8 cellular contexts compared by ENCODE assay signal in genomic region chr1:165143437-165144065, GRCh38.
DNase-seq lines count a peak whose midpoint lies in the region; ATAC-seq and TF ChIP-seq lines count a peak whose summit lies in the region.

No MANE protein-coding gene starts in this region.

- peaks cover 9% of the 10 kb centered on the region; the same call in 1 of the 2 replicates for H3K27me3 ChIP-seq in GM23338 (ENCODE audit: insufficient read depth)
- peaks cover 43% of the 10 kb centered on the region for H3K27me3 ChIP-seq in foreskin keratinocyte
- H3K27me3 ChIP-seq in upper lobe of right lung: peaks cover 10% of the 10 kb centered on the region

- intact Hi-C loops in CD14-positive monocyte (cut with micrococcal nuclease) (no loop called here), upper lobe of right lung (cut with DNase I) (no loop called here)

- no peaks in the 10 kb centered on the region for H4K20me1 ChIP-seq in GM23338 (replicated peaks; ENCODE audit: insufficient read depth)

- ATAC-seq in GM23338 (peak; percentile 79), foreskin keratinocyte (peak; percentile 64), upper lobe of right lung (peak; percentile 71), HG02678 (IDR thresholded peaks at IDR 0.05; ENCODE audit: unreplicated experiment) (no peak)

- H3K27ac Mint-ChIP-seq in CD14-positive monocyte (peak overlapping the region in 1 of 7 donors; percentile 47), GM23338 (no peak overlapping the region)
- no peak overlapping the region for H3K27ac Mint-ChIP-seq in T-helper 2 cell treated with Interferon-gamma antibody and Interleukin-4, amounts not matched to agents 5 μg/mL and 100 μg/mL, for 36 hours

- TF ChIP-seq CTCF in CD14-positive monocyte (IDR thresholded peaks at IDR 0.05): peak; percentile 68
- peak; percentile 84 to 87 for TF ChIP-seq CTCF in GM23338 (conservative IDR thresholded peaks at IDR 0.05; ENCODE audit: low read depth in 2 of 2)
- TF ChIP-seq CTCF in foreskin keratinocyte (conservative IDR thresholded peaks at IDR 0.05): peak; percentile 76
- peak; percentile 52 for TF ChIP-seq CTCF in upper lobe of right lung (IDR thresholded peaks at IDR 0.05)

- no peaks in the 10 kb centered on the region for H3K79me2 ChIP-seq in GM23338 (replicated peaks; ENCODE audit: insufficient read depth)

- H3K4me3 ChIP-seq in GM23338 (no peak overlapping the region), upper lobe of right lung (no peak overlapping the region)

- H3K4me3 Mint-ChIP-seq in CD14-positive monocyte (no peak overlapping the region), GM23338 (no peak overlapping the region)
- H3K4me3 Mint-ChIP-seq in T-helper 2 cell treated with Interferon-gamma antibody and Interleukin-4, amounts not matched to agents 5 μg/mL and 100 μg/mL, for 36 hours: no peak overlapping the region

- no peaks in the 10 kb centered on the region for H3K4me1 Mint-ChIP-seq in CD14-positive monocyte
- no peaks in the 10 kb centered on the region for H3K4me1 Mint-ChIP-seq in GM23338
- H3K4me1 Mint-ChIP-seq in T-helper 2 cell treated with Interferon-gamma antibody and Interleukin-4, amounts not matched to agents 5 μg/mL and 100 μg/mL, for 36 hours (ENCODE audit: low read depth): no peaks in the 10 kb centered on the region

- H3K4me2 ChIP-seq in GM23338: no peak overlapping the region

- no peaks in the 10 kb centered on the region for H3F3A ChIP-seq in GM23338 (replicated peaks; ENCODE audit: low read depth)

- no peak overlapping the region for H2AFZ ChIP-seq in GM23338

- H3K36me3 ChIP-seq in GM23338 (ENCODE audit: insufficient read depth): no peaks in the 10 kb centered on the region
- no peaks in the 10 kb centered on the region for H3K36me3 ChIP-seq in upper lobe of right lung

- H3K9me3 ChIP-seq in upper lobe of right lung: no peaks in the 10 kb centered on the region

- no peaks in the 10 kb centered on the region for H3K4me1 ChIP-seq in GM23338 (ENCODE audit: insufficient read depth)
- no peaks in the 10 kb centered on the region for H3K4me1 ChIP-seq in foreskin keratinocyte
- no peaks in the 10 kb centered on the region for H3K4me1 ChIP-seq in upper lobe of right lung

- DNase-seq in CD14-positive monocyte (ENCODE audit: low spot score) (no peak), GM23338 (ENCODE audit: low spot score) (peak; percentile 62), foreskin keratinocyte (no peak), upper lobe of right lung (no peak), NOMO-1 (lab: John Stamatoyannopoulos, UW; ENCODE audit: unreplicated experiment in 2 of 2) (no peak), amniotic stem cell (lab: John Stamatoyannopoulos, UW) (no peak)
- peak; percentile 12 for DNase-seq in T-helper 2 cell treated with Interferon-gamma antibody and Interleukin-4, amounts not matched to agents 5 μg/mL and 100 μg/mL, for 36 hours (ENCODE audit: low spot score)

- H3K9me2 ChIP-seq in GM23338 (ENCODE audit: insufficient read depth): 0 out of 2 replicates have a peak, but pooled peaks cover 3% of the 10 kb centered on the region

- H3K27ac ChIP-seq in GM23338 (ENCODE audit: low read depth) (no peak overlapping the region), foreskin keratinocyte (no peak overlapping the region), upper lobe of right lung (no peak overlapping the region)

- no peaks in the 10 kb centered on the region for H3K36me3 Mint-ChIP-seq in CD14-positive monocyte
- H3K36me3 Mint-ChIP-seq in GM23338 (ENCODE audit: low read depth): no peaks in the 10 kb centered on the region
- H3K36me3 Mint-ChIP-seq in T-helper 2 cell treated with Interferon-gamma antibody and Interleukin-4, amounts not matched to agents 5 μg/mL and 100 μg/mL, for 36 hours (ENCODE audit: low read depth): no peaks in the 10 kb centered on the region

- H3K27me3 Mint-ChIP-seq in CD14-positive monocyte (ENCODE audit: low read depth in 3 of 3) (peaks cover 5 to 11% (median 8%) of the 10 kb centered on the region in 3 donors), GM23338 (ENCODE audit: insufficient read depth, low read depth, poor library complexity) (peaks cover 11% of the 10 kb centered on the region)
- no peaks in the 10 kb centered on the region for H3K27me3 Mint-ChIP-seq in T-helper 2 cell treated with Interferon-gamma antibody and Interleukin-4, amounts not matched to agents 5 μg/mL and 100 μg/mL, for 36 hours (ENCODE audit: low read depth)

- H3K9me3 Mint-ChIP-seq in CD14-positive monocyte (no peaks in the 10 kb centered on the region), GM23338 (no peaks in the 10 kb centered on the region)
- no peaks in the 10 kb centered on the region for H3K9me3 Mint-ChIP-seq in T-helper 2 cell treated with Interferon-gamma antibody and Interleukin-4, amounts not matched to agents 5 μg/mL and 100 μg/mL, for 36 hours

TF ChIP-seq in GM23338, 12 proteins besides CTCF, POLR2A, EP300 and RAD21 (continues in another document):
- no peak for TF ChIP-seq EZH2phosphoT487 (IDR thresholded peaks at IDR 0.05; ENCODE audit: unreplicated experiment)
- TF ChIP-seq ZNF114 (CRISPR knock-in tag; IDR thresholded peaks at IDR 0.05): no peak
- no peak for TF ChIP-seq ZNF331 (CRISPR knock-in tag; IDR thresholded peaks at IDR 0.05; ENCODE audit: low read depth)
- no peak for TF ChIP-seq JUNB (IDR thresholded peaks at IDR 0.05; ENCODE audit: unreplicated experiment)
- TF ChIP-seq POLR2AphosphoS5 (IDR thresholded peaks at IDR 0.05; ENCODE audit: low read depth): no peak
- no peak for TF ChIP-seq ETS1 (IDR thresholded peaks at IDR 0.05)
- no peak for TF ChIP-seq NANOG (IDR thresholded peaks at IDR 0.05; ENCODE audit: borderline replicate concordance)
- TF ChIP-seq EZH2 (IDR thresholded peaks at IDR 0.05; ENCODE audit: low read depth, unreplicated experiment): no peak
- TF ChIP-seq REST (IDR thresholded peaks at IDR 0.05; ENCODE audit: unreplicated experiment): no peak

Comparison
In these comparisons a context has a peak if more than half of its experiments do, and no peak if none do; other contexts are left out.
1. DNase-seq: peak in GM23338 (single experiment) and T-helper 2 cell treated with Interferon-gamma antibody and Interleukin-4, amounts not matched to agents 5 μg/mL and 100 μg/mL, for 36 hours (single experiment); none in CD14-positive monocyte (single experiment), foreskin keratinocyte (0 of 2), upper lobe of right lung (single experiment), NOMO-1 (0 of 2) and amniotic stem cell (single experiment).
2. Peak in every context shown above with its lines, with median percentiles within 50 percentile points of each other: CTCF ChIP-seq.